In the genomic region with DNA sequence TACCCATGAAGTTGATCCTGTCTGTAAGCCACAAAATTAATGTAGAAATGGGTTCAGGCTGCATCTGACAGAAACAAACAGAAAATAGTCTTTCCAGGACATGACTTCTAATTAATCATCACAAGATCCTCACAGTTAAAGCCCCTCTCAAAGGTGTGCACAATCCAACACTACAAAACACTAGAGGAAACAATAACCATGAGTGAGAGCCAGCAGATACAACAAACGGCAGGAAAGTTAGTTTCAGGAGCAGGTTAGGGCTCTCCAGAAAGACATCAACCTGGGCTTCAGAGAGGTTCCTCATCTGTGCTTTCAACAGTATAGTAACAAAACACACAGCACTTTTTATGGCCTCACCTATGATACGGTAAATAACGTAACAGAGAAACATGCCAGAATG, we compare ENCODE assay signal across 8 cellular contexts. TPM values are rescaled to one million over a fixed set of nuclear protein-coding genes. Genes with fewer than 3 reads are reported as not detected.
"Had no signal": no experiment of that assay in that cellular context is flagged by ENCODE, and none has a peak within 500 bp of the region (broad histone marks: within the 10 kb centered on the region; RNA-seq: fewer than 3 reads in every experiment).

No MANE protein-coding gene starts in this region.

- H3K4me3 ChIP-seq: GM23338 had no signal

- H3K4me2 ChIP-seq: GM23338, KMS-11 had no signal

- H3K4me3 Mint-ChIP-seq: GM23338, H9 had no signal

- H3K4me1 Mint-ChIP-seq: GM23338, H9 had no signal

- H2AFZ ChIP-seq: GM23338 had no signal

- H3K9me3 Mint-ChIP-seq: GM23338, H9 had no signal

- ATAC-seq: GM23338 had no signal

- H3K27ac Mint-ChIP-seq: GM23338 had no signal

- DNase-seq: H9, HCEC 1CT, IMR-90, KBM-7 had no signal

- H3K27ac ChIP-seq: KMS-11 had no signal

- H3K9ac ChIP-seq: KMS-11 had no signal

RNA-seq across cellular contexts. Expression of a gene that starts 47.5 kb away (rescaled TPM):
- total RNA-seq: H1, HT-29 had no signal
